In the genomic region with DNA sequence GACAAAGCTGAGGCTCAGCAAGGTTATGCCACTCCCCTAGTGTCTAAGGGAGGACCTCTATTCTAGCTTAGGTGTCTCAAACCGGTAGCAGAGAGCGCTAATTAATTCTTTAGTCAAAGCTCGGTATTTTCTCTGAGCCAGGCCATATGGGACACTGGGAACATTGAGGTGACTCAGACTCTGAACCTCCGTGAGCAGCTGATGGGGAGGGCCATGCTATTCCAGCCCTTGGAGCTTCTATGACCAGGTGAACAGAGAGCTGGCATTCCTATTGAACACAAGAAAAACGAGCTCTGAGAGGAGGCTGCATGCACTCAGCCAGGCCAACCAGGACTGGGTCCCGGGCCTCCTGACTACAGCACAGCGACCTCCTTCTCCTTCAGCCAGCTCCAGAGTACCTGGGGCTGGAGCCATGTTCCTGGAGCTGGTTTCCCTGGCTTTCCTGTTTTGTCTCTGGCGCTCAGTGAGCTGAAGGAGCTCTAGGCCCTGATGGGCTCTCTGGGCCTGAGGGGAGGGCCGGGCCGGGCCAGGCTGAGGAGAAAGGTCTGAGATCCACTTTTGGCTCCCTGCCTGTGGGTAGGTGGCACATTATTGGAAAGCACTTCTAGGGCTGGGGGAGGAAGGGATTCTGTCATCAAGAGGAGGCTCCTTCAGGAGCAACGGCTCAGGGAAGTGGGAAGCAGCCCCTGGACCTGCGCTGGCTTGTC, we compare ENCODE assay signal across 12 cellular contexts. TPM values are rescaled to one million over a fixed set of nuclear protein-coding genes. Genes with fewer than 3 reads are reported as not detected.
DNase-seq lines count a peak whose midpoint lies in the region; ATAC-seq and TF ChIP-seq lines count a peak whose summit lies in the region.
"Had no signal": no experiment of that assay in that cellular context is flagged by ENCODE, and none has a peak within 500 bp of the region (broad histone marks: within the 10 kb centered on the region; RNA-seq: fewer than 3 reads in every experiment).

No MANE protein-coding gene starts in this region.

- H3K4me1 ChIP-seq in muscle layer of colon (ENCODE audit: insufficient read depth, low read length), result peaks cover 74% of the 10 kb centered on the region
- peaks cover 0 to 42% (median 20%) of the 10 kb centered on the region in 4 donors for H3K4me1 ChIP-seq in tibial nerve

- H3K4me3 Mint-ChIP-seq in dendritic cell treated with granulocyte-macrophage colony-stimulating factor and Interleukin-4, amounts not matched to agents 40 ng/mL and 50 ng/mL, for 4 days, result no peak overlapping the region
- H3K4me3 Mint-ChIP-seq: activated naive CD4-positive, alpha-beta T cell treated with anti-CD3 and anti-CD28 coated beads, Interleukin-2, amount 10 ng/mL, durations not matched to agents 7 days and 5 days; naive B cell had no signal

- H3K27me3 ChIP-seq in muscle layer of colon (ENCODE audit: control insufficient read depth in 1 of 2, insufficient read depth in 2 of 2, low read length in 2 of 2) (no peaks in the 10 kb centered on the region), tibial nerve (no peaks in the 10 kb centered on the region)

- TF ChIP-seq CTCF in tibial nerve (IDR thresholded peaks at IDR 0.05), result no peak

- H3K4me3 ChIP-seq in muscle layer of colon (ENCODE audit: low read depth in 1 of 2, low read length in 2 of 2) (no peak overlapping the region), tibial nerve (no peak overlapping the region)

- no peaks in the 10 kb centered on the region for H3K27me3 Mint-ChIP-seq in dendritic cell treated with granulocyte-macrophage colony-stimulating factor and Interleukin-4, amounts not matched to agents 40 ng/mL and 50 ng/mL, for 4 days
- H3K27me3 Mint-ChIP-seq: activated naive CD4-positive, alpha-beta T cell treated with anti-CD3 and anti-CD28 coated beads, Interleukin-2, amount 10 ng/mL, durations not matched to agents 7 days and 5 days; naive B cell had no signal

- no peak for TF ChIP-seq EP300 in tibial nerve (IDR thresholded peaks at IDR 0.05)

- DNase-seq in DMS 273 (lab: John Stamatoyannopoulos, UW; ENCODE audit: unreplicated experiment) (peak; percentile 83), DMS 273 treated with DMSO at 0.1 percent for 48 hours (lab: John Stamatoyannopoulos, UW) (no peak), tibial nerve (ENCODE audit: low spot score in 2 of 2) (no peak), DMS114 treated with DMSO at 0.1 percent for 48 hours (lab: John Stamatoyannopoulos, UW; ENCODE audit: unreplicated experiment) (no peak)
- DNase-seq in activated CD4-positive, CD25-positive, alpha-beta regulatory T cell (lab: John Stamatoyannopoulos, UW), result no peak
- DNase-seq: activated naive CD4-positive, alpha-beta T cell treated with anti-CD3 and anti-CD28 coated beads, Interleukin-2, amount 10 ng/mL, durations not matched to agents 7 days and 5 days; GDM1; naive B cell; NCI-H187 treated with DMSO at 0.1 percent for 48 hours had no signal

- peak overlapping the region; percentile 62 for H3K27ac Mint-ChIP-seq in dendritic cell treated with granulocyte-macrophage colony-stimulating factor and Interleukin-4, amounts not matched to agents 40 ng/mL and 50 ng/mL, for 4 days
- H3K27ac Mint-ChIP-seq: activated naive CD4-positive, alpha-beta T cell treated with anti-CD3 and anti-CD28 coated beads, Interleukin-2, amount 10 ng/mL, durations not matched to agents 7 days and 5 days; naive B cell had no signal

- H3K36me3 Mint-ChIP-seq in dendritic cell treated with granulocyte-macrophage colony-stimulating factor and Interleukin-4, amounts not matched to agents 40 ng/mL and 50 ng/mL, for 4 days (ENCODE audit: low read depth), result peaks cover 12% of the 10 kb centered on the region
- H3K36me3 Mint-ChIP-seq: naive B cell had no signal

- TF ChIP-seq POLR2A in tibial nerve (IDR thresholded peaks at IDR 0.05), result no peak

- WGBS in tibial nerve, 2 donors, result 79% methylated on average over 9 to 12 of the region's 12 CpGs

- peaks cover 86% of the 10 kb centered on the region for H3K4me1 Mint-ChIP-seq in dendritic cell treated with granulocyte-macrophage colony-stimulating factor and Interleukin-4, amounts not matched to agents 40 ng/mL and 50 ng/mL, for 4 days (ENCODE audit: low read depth)

- H3K9me3 ChIP-seq in muscle layer of colon (ENCODE audit: low read length) (no peaks in the 10 kb centered on the region), tibial nerve (no peaks in the 10 kb centered on the region)

- H3K36me3 ChIP-seq in muscle layer of colon (ENCODE audit: insufficient read depth, low read length), result no peaks in the 10 kb centered on the region
- peaks cover 0 to 10% (median 0%) of the 10 kb centered on the region in 3 donors for H3K36me3 ChIP-seq in tibial nerve

- no peaks in the 10 kb centered on the region for H3K9me3 Mint-ChIP-seq in dendritic cell treated with granulocyte-macrophage colony-stimulating factor and Interleukin-4, amounts not matched to agents 40 ng/mL and 50 ng/mL, for 4 days
- H3K9me3 Mint-ChIP-seq: activated naive CD4-positive, alpha-beta T cell treated with anti-CD3 and anti-CD28 coated beads, Interleukin-2, amount 10 ng/mL, durations not matched to agents 7 days and 5 days; naive B cell had no signal

- H3K27ac ChIP-seq in muscle layer of colon (ENCODE audit: low read depth, low read length) (peak overlapping the region; percentile 59), tibial nerve (peak overlapping the region in 3 of 4 donors; percentile 62 to 73 (median 70))

- no peak for ATAC-seq in GM21367 (IDR thresholded peaks at IDR 0.05; ENCODE audit: unreplicated experiment)

- intact Hi-C loops in dendritic cell treated with granulocyte-macrophage colony-stimulating factor and Interleukin-4, amounts not matched to agents 40 ng/mL and 50 ng/mL, for 4 days (cut with micrococcal nuclease), result loop anchor here (5.0 kb wide), 1 partner anchor 34 kb away; no protein-coding TSS in a partner anchor

- H3K9ac ChIP-seq in muscle layer of colon (ENCODE audit: low read length), result no peak overlapping the region

RNA-seq across cellular contexts. Expression of gene SLC9A1, which starts 37.0 kb away (rescaled TPM):
- total RNA-seq in tibial nerve, result 10 to 100 TPM in 1 of 4 donors, 1 to 10 TPM in 3; 5.9 to 21.9 (median 7.8) TPM
